ENCODE assay signal across 12 cellular contexts in genomic region chr2:227655454-227655853, GRCh38. TPM values are rescaled to one million over a fixed set of nuclear protein-coding genes. Genes with fewer than 3 reads are reported as not detected.
DNase-seq lines count a peak whose midpoint lies in the region; ATAC-seq and TF ChIP-seq lines count a peak whose summit lies in the region.
"Had no signal": no experiment of that assay in that cellular context is flagged by ENCODE, and none has a peak within 500 bp of the region (broad histone marks: within the 10 kb centered on the region; RNA-seq: fewer than 3 reads in every experiment).

No MANE protein-coding gene starts in this region.

- in situ Hi-C loops in ACHN (cut with HindIII; ENCODE audit: low pct_ligation_motif_present, low pct_unique_long_range_greater_than_20kb, low sequenced_read_pairs) = no loop called here

- no peaks in the 10 kb centered on the region for H3K9me2 ChIP-seq in hepatocyte (replicated peaks; ENCODE audit: insufficient read depth)

- ATAC-seq in HG03520 (IDR thresholded peaks at IDR 0.05; ENCODE audit: unreplicated experiment) (no peak), HG02588 (IDR thresholded peaks at IDR 0.05; ENCODE audit: unreplicated experiment) (no peak), GM18502 (IDR thresholded peaks at IDR 0.05; ENCODE audit: poor library complexity, unreplicated experiment) (no peak)

- H3K4me3 ChIP-seq in hepatocyte = no peak overlapping the region

- no peaks in the 10 kb centered on the region for H3K27me3 ChIP-seq in hepatocyte

- DNase-seq in ACHN = peak; percentile 83
- peak; percentile 91 for DNase-seq in HCEC 1CT
- peak; percentile 31 for DNase-seq in SW480 (ENCODE audit: low spot score)
- peak; percentile 58 for DNase-seq in hepatocyte (ENCODE audit: low spot score)
- no peak for DNase-seq in COLO668 (lab: John Stamatoyannopoulos, UW; ENCODE audit: unreplicated experiment)
- DNase-seq: activated CD4-positive, CD25-positive, alpha-beta regulatory T cell; NCI-H2029 had no signal

- no peaks in the 10 kb centered on the region for H3K36me3 ChIP-seq in hepatocyte (replicated peaks; ENCODE audit: insufficient read depth, low read depth)

- no peaks in the 10 kb centered on the region for H3K79me2 ChIP-seq in hepatocyte

- whole genome bisulfite sequencing in hepatocyte (ENCODE audit: low lambda C conversion rate, missing lambda C conversion rate) = 46% methylated on average over 1 of the region's 1 CpG

- no peak overlapping the region for H3K27ac ChIP-seq in hepatocyte

- no peak overlapping the region for H3K4me2 ChIP-seq in hepatocyte

- no peaks in the 10 kb centered on the region for H3K4me1 ChIP-seq in hepatocyte (ENCODE audit: insufficient read depth)

- no peaks in the 10 kb centered on the region for H3K9me3 ChIP-seq in hepatocyte (ENCODE audit: low read depth)

- no peak overlapping the region for H2AFZ ChIP-seq in hepatocyte

- TF ChIP-seq CTCF in hepatocyte (IDR thresholded peaks at IDR 0.05; ENCODE audit: poor library complexity) = no peak

- H4K20me1 ChIP-seq in hepatocyte (ENCODE audit: insufficient read depth, poor library complexity, severe bottlenecking) = no peaks in the 10 kb centered on the region

RNA-seq across cellular contexts. Expression of gene SCYGR5, which starts 11.2 kb away (rescaled TPM):
- total RNA-seq in hepatocyte = not detected in 2 replicates
- not detected in 2 replicates for polyA plus RNA-seq in hepatocyte
- total RNA-seq: G401 had no signal
- polyA plus RNA-seq: neural cell had no signal

RNA-seq across cellular contexts. Expression of gene SCYGR4, which starts 38.2 kb away (rescaled TPM):
- not detected in 2 replicates for total RNA-seq in hepatocyte
- polyA plus RNA-seq in hepatocyte = not detected in 2 replicates
- total RNA-seq: G401 had no signal
- polyA plus RNA-seq: neural cell had no signal

RNA-seq across cellular contexts. Expression of gene SCYGR3, which starts 40.8 kb away (rescaled TPM):
- total RNA-seq in hepatocyte = not detected in 2 replicates
- not detected in 2 replicates for polyA plus RNA-seq in hepatocyte
- total RNA-seq: G401 had no signal
- polyA plus RNA-seq: neural cell had no signal

RNA-seq across cellular contexts. Expression of gene SCYGR2, which starts 56.8 kb away (rescaled TPM):
- not detected in 2 replicates for total RNA-seq in hepatocyte
- not detected in 2 replicates for polyA plus RNA-seq in hepatocyte
- total RNA-seq: G401 had no signal
- polyA plus RNA-seq: neural cell had no signal
